Comparison of ENCODE assay signal across 1 cellular context in genomic region chr4:139528377-139529005, GRCh38.
TF ChIP-seq lines count a peak whose summit lies in the region.

No MANE protein-coding gene starts in this region.

TF ChIP-seq in GM12878, 131 proteins besides CTCF, POLR2A, EP300 and RAD21 (continued from another document):
- TF ChIP-seq PKNOX1 (IDR thresholded peaks at IDR 0.05) (0 out of 2 replicates have a peak, but pooled peaks have one; percentile 8), ZNF384 (IDR thresholded peaks at IDR 0.05; ENCODE audit: borderline replicate concordance, low read depth, low read length) (no peak), ATF2 (IDR thresholded peaks at IDR 0.05; ENCODE audit: low read length) (peak; percentile 45; the same call in 1 of the 2 replicates), RAD51 (IDR thresholded peaks at IDR 0.05) (peak; percentile 38; the same call in 1 of the 2 replicates), ATF3 (IDR thresholded peaks at IDR 0.05; ENCODE audit: borderline replicate concordance, extremely low read depth, low read depth, low read length) (peak; percentile 38; the same call in 1 of the 2 replicates)
